Comparison of ENCODE assay signal across 24 cellular contexts in the genomic region with DNA sequence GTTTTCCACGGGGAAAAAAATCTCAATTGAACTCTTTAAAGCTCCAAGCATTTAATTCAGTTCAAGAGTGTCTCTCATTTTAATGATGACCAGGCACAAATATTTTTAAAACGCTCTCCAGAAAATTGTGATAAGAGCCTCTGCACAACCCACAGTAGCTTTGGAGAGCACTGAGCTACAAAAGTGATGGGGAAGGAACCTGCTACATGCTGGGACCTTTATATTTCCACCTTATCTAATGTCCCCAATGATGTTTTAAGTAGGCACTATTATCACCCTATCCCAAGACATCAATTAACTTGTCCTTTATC. TPM values are rescaled to one million over a fixed set of nuclear protein-coding genes. Genes with fewer than 3 reads are reported as not detected.
DNase-seq lines count a peak whose midpoint lies in the region; ATAC-seq, FAIRE-seq and TF ChIP-seq lines count a peak whose summit lies in the region.
"Had no signal": no experiment of that assay in that cellular context is flagged by ENCODE, and none has a peak within 500 bp of the region (broad histone marks: within the 10 kb centered on the region; RNA-seq: fewer than 3 reads in every experiment).

No MANE protein-coding gene starts in this region.

- CTCF ChIA-PET in activated CD4-positive, alpha-beta memory T cell treated with anti-CD3 and anti-CD28 coated beads for 36 hours (lab: Charles Lee), result interaction anchor here (0.9 to 5.2 kb wide), 6 partner anchors 10 to 95 kb away, joined by 4 to 38 read pairs (median 7); no protein-coding TSS in a partner anchor
- CTCF ChIA-PET in activated CD4-positive, alpha-beta memory T cell treated with anti-CD3 and anti-CD28 coated beads, Interleukin-2, amount 10 ng/mL, durations not matched to agents 7 days and 5 days (lab: Charles Lee), result interaction anchor here (3.8 kb wide), 1 partner anchor 12 kb away, joined by 23 read pairs; no protein-coding TSS in a partner anchor
- CTCF ChIA-PET in A549 (lab: Yijun Ruan, JAX), result interaction anchor here (0.6 to 10.5 kb wide), 13 partner anchors 9 to 144 kb away, joined by 3 to 261 read pairs (median 4); a partner anchor contains a TSS

- no peak overlapping the region for H3K4me3 ChIP-seq in A549
- H3K4me3 ChIP-seq: Peyer's patch had no signal

- H3K9me3 Mint-ChIP-seq in activated CD4-positive, alpha-beta memory T cell treated with anti-CD3 and anti-CD28 coated beads for 36 hours, result no peaks in the 10 kb centered on the region
- no peaks in the 10 kb centered on the region for H3K9me3 Mint-ChIP-seq in activated CD4-positive, alpha-beta memory T cell treated with anti-CD3 and anti-CD28 coated beads, Interleukin-2, amount 10 ng/mL, durations not matched to agents 7 days and 5 days
- H3K9me3 Mint-ChIP-seq in activated T-helper 2 cell treated with anti-CD3 and anti-CD28 coated beads, Interferon-gamma antibody, Interleukin-2, Interleukin-4, amounts not matched to agents 10 μg/mL and 5 μg/mL and 100 μg/mL, durations not matched to agents 14 hours and 24 hours and 36 hours, result no peaks in the 10 kb centered on the region

- TF ChIP-seq POLR2A in A549 (IDR thresholded peaks at IDR 0.05; ENCODE audit: low read length), result no peak

- no peak overlapping the region for H3K27ac ChIP-seq in A549
- H3K27ac ChIP-seq in epithelial cell of prostate, result peak overlapping the region; percentile 53

- H3K4me1 Mint-ChIP-seq in activated CD4-positive, alpha-beta memory T cell treated with anti-CD3 and anti-CD28 coated beads for 36 hours (ENCODE audit: low read depth), result peaks cover 20% of the 10 kb centered on the region
- H3K4me1 Mint-ChIP-seq in activated CD4-positive, alpha-beta memory T cell treated with anti-CD3 and anti-CD28 coated beads, Interleukin-2, amount 10 ng/mL, durations not matched to agents 7 days and 5 days, result peaks cover 9% of the 10 kb centered on the region
- H3K4me1 Mint-ChIP-seq in activated T-helper 2 cell treated with anti-CD3 and anti-CD28 coated beads, Interferon-gamma antibody, Interleukin-2, Interleukin-4, amounts not matched to agents 10 μg/mL and 5 μg/mL and 100 μg/mL, durations not matched to agents 14 hours and 24 hours and 36 hours (ENCODE audit: low read depth), result peaks cover 18% of the 10 kb centered on the region

- no peak overlapping the region for H3K4me2 ChIP-seq in A549

- POLR2A ChIA-PET in activated CD4-positive, alpha-beta memory T cell treated with anti-CD3 and anti-CD28 coated beads for 36 hours (lab: Charles Lee), result interaction anchor here (1.0 kb wide), 1 partner anchor 37 kb away, joined by 4 read pairs; no protein-coding TSS in a partner anchor
- POLR2A ChIA-PET in activated CD4-positive, alpha-beta memory T cell treated with anti-CD3 and anti-CD28 coated beads, Interleukin-2, amount 10 ng/mL, durations not matched to agents 7 days and 5 days (lab: Charles Lee), result no interaction called here
- POLR2A ChIA-PET in A549 (lab: Yijun Ruan, JAX), result no interaction called here

- no peak for DNase-seq in activated CD4-positive, alpha-beta memory T cell treated with anti-CD3 and anti-CD28 coated beads for 36 hours
- DNase-seq in activated CD4-positive, alpha-beta memory T cell treated with anti-CD3 and anti-CD28 coated beads, Interleukin-2, amount 10 ng/mL, durations not matched to agents 7 days and 5 days, result no peak
- DNase-seq in A549 (ENCODE audit: low read depth in 1 of 2, low spot score in 1 of 2), result no peak
- DNase-seq in activated T-helper 2 cell treated with anti-CD3 and anti-CD28 coated beads, Interferon-gamma antibody, Interleukin-2, Interleukin-4, amounts not matched to agents 10 μg/mL and 5 μg/mL and 100 μg/mL, durations not matched to agents 14 hours and 24 hours and 36 hours (ENCODE audit: low spot score), result no peak
- no peak for DNase-seq in epithelial cell of prostate (ENCODE audit: low read depth, low spot score)
- no peak for DNase-seq in cortex of kidney (lab: John Stamatoyannopoulos, UW)
- no peak for DNase-seq in hypothalamus (lab: John Stamatoyannopoulos, UW)
- DNase-seq in GOT3 (lab: John Stamatoyannopoulos, UW), result no peak
- DNase-seq: 8988T, DND-41, Karpas-422, NCI-H1092, NCI-H1417 treated with DMSO at 0.1 percent for 48 hours, NCI-H1694 treated with DMSO at 0.1 percent for 48 hours, NCI-H2081, NCI-H2227 treated with DMSO at 0.1 percent for 48 hours, NCI-H526 treated with DMSO at 0.1 percent for 48 hours, Peyer's patch, SHP77 treated with DMSO at 0.1 percent for 48 hours had no signal

- no peak for TF ChIP-seq RAD21 in A549 (conservative IDR thresholded peaks at IDR 0.05 in 1 of 2, IDR thresholded peaks at IDR 0.05 in 1 of 2)

- no peak for ATAC-seq in A549
- ATAC-seq: HepG2 had no signal

- H3K27me3 Mint-ChIP-seq in activated CD4-positive, alpha-beta memory T cell treated with anti-CD3 and anti-CD28 coated beads for 36 hours, result peaks cover 42% of the 10 kb centered on the region
- H3K27me3 Mint-ChIP-seq in activated CD4-positive, alpha-beta memory T cell treated with anti-CD3 and anti-CD28 coated beads, Interleukin-2, amount 10 ng/mL, durations not matched to agents 7 days and 5 days, result peaks cover 48% of the 10 kb centered on the region
- peaks cover 62% of the 10 kb centered on the region for H3K27me3 Mint-ChIP-seq in activated T-helper 2 cell treated with anti-CD3 and anti-CD28 coated beads, Interferon-gamma antibody, Interleukin-2, Interleukin-4, amounts not matched to agents 10 μg/mL and 5 μg/mL and 100 μg/mL, durations not matched to agents 14 hours and 24 hours and 36 hours (ENCODE audit: low read depth)

- no peaks in the 10 kb centered on the region for H3K9me3 ChIP-seq in A549
- H3K9me3 ChIP-seq: Peyer's patch had no signal

- no peak overlapping the region for H3K4me3 Mint-ChIP-seq in activated CD4-positive, alpha-beta memory T cell treated with anti-CD3 and anti-CD28 coated beads for 36 hours
- H3K4me3 Mint-ChIP-seq in activated CD4-positive, alpha-beta memory T cell treated with anti-CD3 and anti-CD28 coated beads, Interleukin-2, amount 10 ng/mL, durations not matched to agents 7 days and 5 days, result no peak overlapping the region
- no peak overlapping the region for H3K4me3 Mint-ChIP-seq in activated T-helper 2 cell treated with anti-CD3 and anti-CD28 coated beads, Interferon-gamma antibody, Interleukin-2, Interleukin-4, amounts not matched to agents 10 μg/mL and 5 μg/mL and 100 μg/mL, durations not matched to agents 14 hours and 24 hours and 36 hours (ENCODE audit: low read depth)

- H3K27ac Mint-ChIP-seq in activated CD4-positive, alpha-beta memory T cell treated with anti-CD3 and anti-CD28 coated beads for 36 hours, result peak overlapping the region; percentile 26
- H3K27ac Mint-ChIP-seq in activated CD4-positive, alpha-beta memory T cell treated with anti-CD3 and anti-CD28 coated beads, Interleukin-2, amount 10 ng/mL, durations not matched to agents 7 days and 5 days, result no peak overlapping the region
- peak overlapping the region; percentile 51 for H3K27ac Mint-ChIP-seq in activated T-helper 2 cell treated with anti-CD3 and anti-CD28 coated beads, Interferon-gamma antibody, Interleukin-2, Interleukin-4, amounts not matched to agents 10 μg/mL and 5 μg/mL and 100 μg/mL, durations not matched to agents 14 hours and 24 hours and 36 hours

- H3K4me1 ChIP-seq in A549, result no peaks in the 10 kb centered on the region

- no peak for TF ChIP-seq CTCF in A549 (IDR thresholded peaks at IDR 0.05)

- FAIRE-seq in A549 (lab: Jason Lieb, UNC), result no peak
- FAIRE-seq: HepG2 had no signal

- TF ChIP-seq EP300 in A549 (IDR thresholded peaks at IDR 0.05), result no peak

- 18% methylated on average over 2 of the region's 2 CpGs for WGBS in A549 (ENCODE audit: missing lambda C conversion rate)

- H3K36me3 Mint-ChIP-seq in activated CD4-positive, alpha-beta memory T cell treated with anti-CD3 and anti-CD28 coated beads for 36 hours, result no peaks in the 10 kb centered on the region
- no peaks in the 10 kb centered on the region for H3K36me3 Mint-ChIP-seq in activated CD4-positive, alpha-beta memory T cell treated with anti-CD3 and anti-CD28 coated beads, Interleukin-2, amount 10 ng/mL, durations not matched to agents 7 days and 5 days (ENCODE audit: low read depth)
- no peaks in the 10 kb centered on the region for H3K36me3 Mint-ChIP-seq in activated T-helper 2 cell treated with anti-CD3 and anti-CD28 coated beads, Interferon-gamma antibody, Interleukin-2, Interleukin-4, amounts not matched to agents 10 μg/mL and 5 μg/mL and 100 μg/mL, durations not matched to agents 14 hours and 24 hours and 36 hours (ENCODE audit: low read depth)

- intact Hi-C loops in activated CD4-positive, alpha-beta memory T cell treated with anti-CD3 and anti-CD28 coated beads for 36 hours (cut with micrococcal nuclease), result no loop called here
- intact Hi-C loops in activated T-helper 2 cell treated with anti-CD3 and anti-CD28 coated beads, Interferon-gamma antibody, Interleukin-2, Interleukin-4, amounts not matched to agents 10 μg/mL and 5 μg/mL and 100 μg/mL, durations not matched to agents 14 hours and 24 hours and 36 hours (cut with micrococcal nuclease), result no loop called here

RNA-seq across cellular contexts. Expression of a gene that starts 14.1 kb away (rescaled TPM):
- total RNA-seq in activated CD4-positive, alpha-beta memory T cell treated with anti-CD3 and anti-CD28 coated beads for 36 hours, result not detected
- total RNA-seq in activated CD4-positive, alpha-beta memory T cell treated with anti-CD3 and anti-CD28 coated beads, Interleukin-2, amount 10 ng/mL, durations not matched to agents 7 days and 5 days, result not detected
- 17.7 and 26.7 TPM in 2 replicates for polyA plus RNA-seq in A549 (2011; rRNA removed)
- polyA plus RNA-seq in A549 (2012; cell fraction: cytosol; rRNA removed), result 2.0 and 3.5 TPM in 2 replicates
- 1.9 and 4.5 TPM in 2 replicates for polyA plus RNA-seq in A549 (2012; cell fraction: nucleus; rRNA removed)
- 0.51 to 0.97 TPM (median 0.53 TPM) in 3 replicates for polyA plus RNA-seq in A549 (2017; fragmentation: RNase III; extraction: RNeasy Plus Mini Kit Qiagen cat#74134 plus additional on column Dnase treatment)
- polyA minus RNA-seq in A549 (2011; rRNA and poly(A)+ RNA removed), result 7.7 and 15.8 TPM in 2 replicates
- not detected in 2 replicates for total RNA-seq in activated T-helper 2 cell treated with anti-CD3 and anti-CD28 coated beads, Interferon-gamma antibody, Interleukin-2, Interleukin-4, amounts not matched to agents 10 μg/mL and 5 μg/mL and 100 μg/mL, durations not matched to agents 14 hours and 24 hours and 36 hours
- total RNA-seq: H4, HepG2, HT1080, NCI-H460 had no signal
- polyA plus RNA-seq: BJ, HepG2 had no signal

RNA-seq across cellular contexts. Expression of a gene that starts 32.8 kb away (rescaled TPM):
- total RNA-seq in activated CD4-positive, alpha-beta memory T cell treated with anti-CD3 and anti-CD28 coated beads for 36 hours, result not detected
- total RNA-seq in activated CD4-positive, alpha-beta memory T cell treated with anti-CD3 and anti-CD28 coated beads, Interleukin-2, amount 10 ng/mL, durations not matched to agents 7 days and 5 days, result not detected
- 1.3 and 2.3 TPM in 2 replicates for polyA plus RNA-seq in A549 (2011; rRNA removed)
- polyA plus RNA-seq in A549 (2012; cell fraction: cytosol; rRNA removed), result 0.16 and 0.22 TPM in 2 replicates
- 0.40 and 0.62 TPM in 2 replicates for polyA plus RNA-seq in A549 (2012; cell fraction: nucleus; rRNA removed)
- polyA plus RNA-seq in A549 (2017; fragmentation: RNase III; extraction: RNeasy Plus Mini Kit Qiagen cat#74134 plus additional on column Dnase treatment), result 0.12 TPM in 1 of 3 replicates, not detected in the others
- 0.78 and 1.4 TPM in 2 replicates for polyA minus RNA-seq in A549 (2011; rRNA and poly(A)+ RNA removed)
- not detected in 2 replicates for total RNA-seq in activated T-helper 2 cell treated with anti-CD3 and anti-CD28 coated beads, Interferon-gamma antibody, Interleukin-2, Interleukin-4, amounts not matched to agents 10 μg/mL and 5 μg/mL and 100 μg/mL, durations not matched to agents 14 hours and 24 hours and 36 hours
- total RNA-seq: H4, HepG2, HT1080, NCI-H460 had no signal
- polyA plus RNA-seq: BJ, HepG2 had no signal

RNA-seq across cellular contexts. Expression of a gene that starts 53.1 kb away (rescaled TPM):
- not detected for total RNA-seq in activated CD4-positive, alpha-beta memory T cell treated with anti-CD3 and anti-CD28 coated beads for 36 hours
- not detected for total RNA-seq in activated CD4-positive, alpha-beta memory T cell treated with anti-CD3 and anti-CD28 coated beads, Interleukin-2, amount 10 ng/mL, durations not matched to agents 7 days and 5 days
- 0.04 TPM in 1 of 2 replicates, not detected in the other for polyA plus RNA-seq in A549 (2011; rRNA removed)
- polyA plus RNA-seq in A549 (2012; cell fraction: cytosol; rRNA removed), result not detected in 2 replicates
- not detected in 2 replicates for polyA plus RNA-seq in A549 (2012; cell fraction: nucleus; rRNA removed)
- 0.05 TPM in 1 of 3 replicates, not detected in the others for polyA plus RNA-seq in A549 (2017; fragmentation: RNase III; extraction: RNeasy Plus Mini Kit Qiagen cat#74134 plus additional on column Dnase treatment)
- polyA minus RNA-seq in A549 (2011; rRNA and poly(A)+ RNA removed), result not detected in 2 replicates
- total RNA-seq in activated T-helper 2 cell treated with anti-CD3 and anti-CD28 coated beads, Interferon-gamma antibody, Interleukin-2, Interleukin-4, amounts not matched to agents 10 μg/mL and 5 μg/mL and 100 μg/mL, durations not matched to agents 14 hours and 24 hours and 36 hours, result not detected in 2 replicates
- total RNA-seq: H4, HepG2, HT1080, NCI-H460, Peyer's patch had no signal
- polyA plus RNA-seq: BJ, HepG2 had no signal

RNA-seq across cellular contexts. Expression of a gene that starts 55.2 kb away (rescaled TPM):
- not detected for total RNA-seq in activated CD4-positive, alpha-beta memory T cell treated with anti-CD3 and anti-CD28 coated beads for 36 hours
- total RNA-seq in activated CD4-positive, alpha-beta memory T cell treated with anti-CD3 and anti-CD28 coated beads, Interleukin-2, amount 10 ng/mL, durations not matched to agents 7 days and 5 days, result not detected
- polyA plus RNA-seq in A549 (2011; rRNA removed) (not detected in 2 replicates), A549 (2017; fragmentation: RNase III; extraction: RNeasy Plus Mini Kit Qiagen cat#74134 plus additional on column Dnase treatment) (not detected in 3 replicates)
- polyA plus RNA-seq in A549 (2012; cell fraction: cytosol; rRNA removed), result not detected in 2 replicates
- not detected in 2 replicates for polyA plus RNA-seq in A549 (2012; cell fraction: nucleus; rRNA removed)
- polyA minus RNA-seq in A549 (2011; rRNA and poly(A)+ RNA removed), result not detected in 2 replicates
- total RNA-seq in activated T-helper 2 cell treated with anti-CD3 and anti-CD28 coated beads, Interferon-gamma antibody, Interleukin-2, Interleukin-4, amounts not matched to agents 10 μg/mL and 5 μg/mL and 100 μg/mL, durations not matched to agents 14 hours and 24 hours and 36 hours, result not detected in 2 replicates
- total RNA-seq: H4, HepG2, HT1080, NCI-H460, Peyer's patch had no signal
- polyA plus RNA-seq: BJ, HepG2 had no signal
